Comparison of ENCODE assay signal across 8 cellular contexts in the genomic region with DNA sequence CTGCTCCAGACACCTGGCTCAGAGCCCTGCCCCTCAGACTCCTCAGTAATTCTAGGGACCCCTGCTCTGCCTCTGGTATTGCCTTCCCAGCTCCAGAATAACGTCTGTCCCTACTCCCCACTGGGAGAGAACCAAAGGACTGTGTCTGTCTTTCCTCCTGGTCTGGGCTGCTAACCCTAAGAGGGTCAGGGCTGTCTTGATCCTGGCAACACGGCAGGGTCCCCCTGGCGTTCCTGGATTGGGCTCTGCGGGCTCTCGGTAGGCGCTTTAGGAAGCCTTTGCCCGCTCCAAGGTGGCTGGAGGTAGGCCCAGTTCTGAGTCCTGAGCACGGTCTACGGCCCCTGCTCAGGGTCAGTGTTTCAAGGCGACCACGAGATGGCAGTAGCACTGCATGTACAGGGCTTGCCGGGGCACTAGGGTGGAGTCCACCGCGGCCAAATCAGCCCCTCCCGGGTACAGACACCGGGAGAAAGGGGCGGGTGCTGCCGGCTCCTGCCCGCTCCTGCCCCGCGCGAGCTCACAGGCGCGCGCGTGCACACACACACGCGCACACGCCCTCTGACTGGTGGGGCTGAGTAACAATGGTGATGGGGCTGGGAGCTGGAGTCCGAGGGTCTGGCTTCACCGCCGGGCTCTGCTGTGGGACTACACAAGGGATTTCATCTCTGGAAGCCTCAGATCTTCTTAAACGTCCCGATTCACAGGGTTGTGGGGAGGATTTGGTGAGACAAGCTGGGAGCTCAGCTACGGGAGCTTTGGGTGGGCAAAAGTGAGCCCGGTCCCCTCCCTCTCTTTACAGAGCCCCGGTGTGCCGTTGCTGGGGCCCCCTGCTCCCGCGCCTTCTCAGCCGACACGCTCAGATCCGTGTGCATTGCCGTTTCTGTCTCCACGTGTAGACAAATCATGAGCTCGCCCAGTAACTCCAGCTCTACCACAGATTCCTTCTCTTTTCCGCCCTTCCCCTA. TPM values are rescaled to one million over a fixed set of nuclear protein-coding genes. Genes with fewer than 3 reads are reported as not detected.
DNase-seq lines count a peak whose midpoint lies in the region; ATAC-seq and TF ChIP-seq lines count a peak whose summit lies in the region.

No MANE protein-coding gene starts in this region.

- peak in 1 of 2 donors; percentile 35 for TF ChIP-seq POLR2A in Peyer's patch (IDR thresholded peaks at IDR 0.05)

- peak; percentile 85 to 98 (median 93) for TF ChIP-seq CTCF in Peyer's patch (IDR thresholded peaks at IDR 0.05)
- TF ChIP-seq CTCF in fibroblast of lung (conservative IDR thresholded peaks at IDR 0.05 in 1 of 2, IDR thresholded peaks at IDR 0.05 in 1 of 2; ENCODE audit: low read depth in 1 of 2, low read length in 2 of 2): peak; percentile 53 to 74

- H3K4me3 ChIP-seq in Karpas-422 (ENCODE audit: low read length): peak overlapping the region; percentile 68
- peak overlapping the region; percentile 41 to 56 (median 54) for H3K4me3 ChIP-seq in Peyer's patch
- peak overlapping the region; percentile 68 to 79 (median 72) for H3K4me3 ChIP-seq in fibroblast of lung (replicated peaks in 1 of 4; ENCODE audit: control extremely low read depth in 1 of 4, insufficient read depth in 1 of 4, low read depth in 3 of 4, low read length in 4 of 4)
- H3K4me3 ChIP-seq in naive thymus-derived CD4-positive, alpha-beta T cell (ENCODE audit: low read length): peak overlapping the region; percentile 71

- CTCF ChIA-PET in naive thymus-derived CD4-positive, alpha-beta T cell (lab: Charles Lee): interaction anchor here (0.5 to 2.4 kb wide), 13 partner anchors 10 to 827 kb away, joined by 3 to 9 read pairs (median 4); no protein-coding TSS in a partner anchor

- H3K4me2 ChIP-seq in Karpas-422 (ENCODE audit: low read depth, low read length, poor library complexity, severe bottlenecking) (peak overlapping the region; percentile 84), fibroblast of lung (ENCODE audit: extremely low read depth, insufficient read depth, low read length) (peak overlapping the region; percentile 100)

- ATAC-seq in GM21737 (IDR thresholded peaks at IDR 0.05; ENCODE audit: unreplicated experiment): peak; percentile 76
- peak; percentile 88 for ATAC-seq in naive thymus-derived CD4-positive, alpha-beta T cell
- peak; percentile 90 for ATAC-seq in stimulated activated effector memory CD8-positive, alpha-beta T cell treated with anti-CD3 and anti-CD28 coated beads, Interleukin-12 subunit alpha, Interleukin-12 subunit beta, amount 100 ng/mL, for 72 hours

- H3K4me3 Mint-ChIP-seq in activated T-helper 1 cell treated with anti-CD3 and anti-CD28 coated beads, Interleukin-12 subunit alpha, Interleukin-12 subunit beta, Interleukin-2, Interleukin-4 antibody, amounts not matched to agents 30 ng/mL and 10 ng/mL and 1 ng/mL, durations not matched to agents 14 hours and 24 hours and 36 hours: peak overlapping the region; percentile 79
- peak overlapping the region; percentile 39 to 88 (median 82) for H3K4me3 Mint-ChIP-seq in naive thymus-derived CD4-positive, alpha-beta T cell
- H3K4me3 Mint-ChIP-seq in stimulated activated effector memory CD8-positive, alpha-beta T cell treated with anti-CD3 and anti-CD28 coated beads, Interleukin-12 subunit alpha, Interleukin-12 subunit beta, amount 100 ng/mL, for 72 hours: peak overlapping the region; percentile 82

- H3K27me3 Mint-ChIP-seq in activated T-helper 1 cell treated with anti-CD3 and anti-CD28 coated beads, Interleukin-12 subunit alpha, Interleukin-12 subunit beta, Interleukin-2, Interleukin-4 antibody, amounts not matched to agents 30 ng/mL and 10 ng/mL and 1 ng/mL, durations not matched to agents 14 hours and 24 hours and 36 hours (ENCODE audit: insufficient read depth): peaks cover 5% of the 10 kb centered on the region
- peaks cover 4 to 8% (median 5%) of the 10 kb centered on the region in 5 donors for H3K27me3 Mint-ChIP-seq in naive thymus-derived CD4-positive, alpha-beta T cell

- H3K27ac ChIP-seq in Karpas-422 (ENCODE audit: low read length) (no peak overlapping the region), Peyer's patch (peak overlapping the region; percentile 56 to 88 (median 72)), fibroblast of lung (ENCODE audit: insufficient read depth, low read length) (peak overlapping the region; percentile 78)
- no peak overlapping the region for H3K27ac ChIP-seq in naive thymus-derived CD4-positive, alpha-beta T cell (ENCODE audit: low read depth, low read length)

- H3K27ac Mint-ChIP-seq in activated T-helper 1 cell treated with anti-CD3 and anti-CD28 coated beads, Interleukin-12 subunit alpha, Interleukin-12 subunit beta, Interleukin-2, Interleukin-4 antibody, amounts not matched to agents 30 ng/mL and 10 ng/mL and 1 ng/mL, durations not matched to agents 14 hours and 24 hours and 36 hours: peak overlapping the region; percentile 48
- peak overlapping the region in 6 of 9 donors; percentile 12 to 78 (median 37) for H3K27ac Mint-ChIP-seq in naive thymus-derived CD4-positive, alpha-beta T cell
- peak overlapping the region; percentile 89 for H3K27ac Mint-ChIP-seq in stimulated activated effector memory CD8-positive, alpha-beta T cell treated with anti-CD3 and anti-CD28 coated beads, Interleukin-12 subunit alpha, Interleukin-12 subunit beta, amount 100 ng/mL, for 72 hours

- POLR2A ChIA-PET in naive thymus-derived CD4-positive, alpha-beta T cell (lab: Charles Lee): interaction anchor here (1.0 kb wide), 1 partner anchor 51 kb away, joined by 3 read pairs; the partner anchor contains the start of gene TOM1

- no peaks in the 10 kb centered on the region for H3K9me3 ChIP-seq in Karpas-422 (ENCODE audit: low read length)
- H3K9me3 ChIP-seq in Peyer's patch: no peaks in the 10 kb centered on the region
- H3K9me3 ChIP-seq in fibroblast of lung (ENCODE audit: control insufficient read depth, insufficient read depth, low read depth, low read length): no peaks in the 10 kb centered on the region
- no peaks in the 10 kb centered on the region for H3K9me3 ChIP-seq in naive thymus-derived CD4-positive, alpha-beta T cell (ENCODE audit: control insufficient read depth in 2 of 3, low read length in 3 of 3)

- no peaks in the 10 kb centered on the region for H3K9me2 ChIP-seq in Karpas-422 (replicated peaks; ENCODE audit: insufficient read depth, low read length)

- no peaks in the 10 kb centered on the region for H3K36me3 ChIP-seq in Karpas-422 (ENCODE audit: insufficient read depth, low read length)
- peaks cover 0 to 14% (median 0%) of the 10 kb centered on the region in 3 donors for H3K36me3 ChIP-seq in Peyer's patch
- no peaks in the 10 kb centered on the region for H3K36me3 ChIP-seq in fibroblast of lung (ENCODE audit: control insufficient read depth, insufficient read depth, low read length)
- H3K36me3 ChIP-seq in naive thymus-derived CD4-positive, alpha-beta T cell (ENCODE audit: control insufficient read depth in 2 of 3, insufficient read depth in 3 of 3, low read length in 3 of 3): peaks cover 0 to 19% (median 0%) of the 10 kb centered on the region in 3 experiments

- intact Hi-C loops in activated T-helper 1 cell treated with anti-CD3 and anti-CD28 coated beads, Interleukin-12 subunit alpha, Interleukin-12 subunit beta, Interleukin-2, Interleukin-4 antibody, amounts not matched to agents 30 ng/mL and 10 ng/mL and 1 ng/mL, durations not matched to agents 14 hours and 24 hours and 36 hours (cut with micrococcal nuclease): loop anchor here (1.0 to 5.0 kb wide), 7 partner anchors 30 to 773 kb away; partner anchors contain the start of genes HMOX1 and MCM5
- intact Hi-C loops in naive thymus-derived CD4-positive, alpha-beta T cell (cut with micrococcal nuclease): loop anchor here (1.0 to 10.0 kb wide), 10 partner anchors 46 to 829 kb away; partner anchors contain the start of gene MCM5 (in 1 of the 2)

- no peaks in the 10 kb centered on the region for H4K20me1 ChIP-seq in Karpas-422 (ENCODE audit: insufficient read depth, low read depth, low read length)
- no peaks in the 10 kb centered on the region for H4K20me1 ChIP-seq in fibroblast of lung (ENCODE audit: control insufficient read depth, extremely low read depth, insufficient read depth, low read length)

- H3K9ac ChIP-seq in Karpas-422 (ENCODE audit: low read length): peak overlapping the region; percentile 68
- peak overlapping the region; percentile 77 for H3K9ac ChIP-seq in fibroblast of lung (ENCODE audit: insufficient read depth, low read length)

- peak; percentile 85 for DNase-seq in DMS53 (lab: John Stamatoyannopoulos, UW)
- peak; percentile 94 for DNase-seq in Karpas-422
- DNase-seq in Peyer's patch: peak; percentile 88 to 95 (median 94)
- peak; percentile 81 for DNase-seq in activated T-helper 1 cell treated with anti-CD3 and anti-CD28 coated beads, Interleukin-12 subunit alpha, Interleukin-12 subunit beta, Interleukin-2, Interleukin-4 antibody, amounts not matched to agents 30 ng/mL and 10 ng/mL and 1 ng/mL, durations not matched to agents 14 hours and 24 hours and 36 hours (ENCODE audit: low spot score)
- peak; percentile 89 to 91 for DNase-seq in fibroblast of lung (ENCODE audit: low read depth in 2 of 2)
- peak; percentile 52 to 85 (median 75) for DNase-seq in naive thymus-derived CD4-positive, alpha-beta T cell
- DNase-seq in stimulated activated effector memory CD8-positive, alpha-beta T cell treated with anti-CD3 and anti-CD28 coated beads, Interleukin-12 subunit alpha, Interleukin-12 subunit beta, amount 100 ng/mL, for 72 hours (ENCODE audit: low spot score in 2 of 2): peak; percentile 85 to 91

- no peaks in the 10 kb centered on the region for H3K79me2 ChIP-seq in Karpas-422 (ENCODE audit: low read length)
- no peaks in the 10 kb centered on the region for H3K79me2 ChIP-seq in fibroblast of lung (ENCODE audit: control insufficient read depth, insufficient read depth, low read length)

- H2AFZ ChIP-seq in Karpas-422 (ENCODE audit: low read length) (peak overlapping the region; percentile 85; the same call in 1 of the 2 replicates), fibroblast of lung (ENCODE audit: low read length) (peak overlapping the region; percentile 55)

- H3K9me3 Mint-ChIP-seq in activated T-helper 1 cell treated with anti-CD3 and anti-CD28 coated beads, Interleukin-12 subunit alpha, Interleukin-12 subunit beta, Interleukin-2, Interleukin-4 antibody, amounts not matched to agents 30 ng/mL and 10 ng/mL and 1 ng/mL, durations not matched to agents 14 hours and 24 hours and 36 hours: no peaks in the 10 kb centered on the region
- H3K9me3 Mint-ChIP-seq in naive thymus-derived CD4-positive, alpha-beta T cell: no peaks in the 10 kb centered on the region
- no peaks in the 10 kb centered on the region for H3K9me3 Mint-ChIP-seq in stimulated activated effector memory CD8-positive, alpha-beta T cell treated with anti-CD3 and anti-CD28 coated beads, Interleukin-12 subunit alpha, Interleukin-12 subunit beta, amount 100 ng/mL, for 72 hours

- H3K4me1 ChIP-seq in Karpas-422 (ENCODE audit: low read length) (peaks cover 31% of the 10 kb centered on the region), Peyer's patch (peaks cover 0 to 35% (median 8%) of the 10 kb centered on the region in 4 donors), fibroblast of lung (ENCODE audit: control insufficient read depth, extremely low read depth, insufficient read depth, low read length) (peaks cover 6% of the 10 kb centered on the region)
- H3K4me1 ChIP-seq in naive thymus-derived CD4-positive, alpha-beta T cell (ENCODE audit: control insufficient read depth in 2 of 2, insufficient read depth in 2 of 2, low read length in 2 of 2): peaks cover 11 to 16% of the 10 kb centered on the region in 2 donors

- no peaks in the 10 kb centered on the region for H3K27me3 ChIP-seq in Karpas-422 (ENCODE audit: low read length)
- H3K27me3 ChIP-seq in Peyer's patch: no peaks in the 10 kb centered on the region
- no peaks in the 10 kb centered on the region for H3K27me3 ChIP-seq in fibroblast of lung (ENCODE audit: control insufficient read depth, insufficient read depth, low read length)
- H3K27me3 ChIP-seq in naive thymus-derived CD4-positive, alpha-beta T cell (ENCODE audit: control insufficient read depth in 2 of 2, insufficient read depth in 2 of 2, low read length in 2 of 2): no peaks in the 10 kb centered on the region

- H3K36me3 Mint-ChIP-seq in activated T-helper 1 cell treated with anti-CD3 and anti-CD28 coated beads, Interleukin-12 subunit alpha, Interleukin-12 subunit beta, Interleukin-2, Interleukin-4 antibody, amounts not matched to agents 30 ng/mL and 10 ng/mL and 1 ng/mL, durations not matched to agents 14 hours and 24 hours and 36 hours (ENCODE audit: low read depth): peaks cover under 1% of the 10 kb centered on the region
- H3K36me3 Mint-ChIP-seq in naive thymus-derived CD4-positive, alpha-beta T cell: peaks cover 0 to 5% (median 1%) of the 10 kb centered on the region in 5 donors
- H3K36me3 Mint-ChIP-seq in stimulated activated effector memory CD8-positive, alpha-beta T cell treated with anti-CD3 and anti-CD28 coated beads, Interleukin-12 subunit alpha, Interleukin-12 subunit beta, amount 100 ng/mL, for 72 hours: peaks cover 8% of the 10 kb centered on the region

- peaks cover 27% of the 10 kb centered on the region for H3K4me1 Mint-ChIP-seq in activated T-helper 1 cell treated with anti-CD3 and anti-CD28 coated beads, Interleukin-12 subunit alpha, Interleukin-12 subunit beta, Interleukin-2, Interleukin-4 antibody, amounts not matched to agents 30 ng/mL and 10 ng/mL and 1 ng/mL, durations not matched to agents 14 hours and 24 hours and 36 hours (ENCODE audit: low read depth)
- peaks cover 8 to 29% (median 26%) of the 10 kb centered on the region in 7 donors for H3K4me1 Mint-ChIP-seq in naive thymus-derived CD4-positive, alpha-beta T cell
- H3K4me1 Mint-ChIP-seq in stimulated activated effector memory CD8-positive, alpha-beta T cell treated with anti-CD3 and anti-CD28 coated beads, Interleukin-12 subunit alpha, Interleukin-12 subunit beta, amount 100 ng/mL, for 72 hours: peaks cover 36% of the 10 kb centered on the region

RNA-seq across cellular contexts. Expression of gene HMOX1, which starts 30.1 kb away (rescaled TPM):
- total RNA-seq in Karpas-422 (2014; rRNA removed; shearing (Covaris generic); ENCODE audit: low replicate concordance): 1.3 and 1.8 TPM in 2 replicates
- total RNA-seq in Peyer's patch (10 to 100 TPM; 27.2 to 64.5 (median 46.7) TPM), fibroblast of lung (137 and 243 TPM in 2 replicates)
- 1.6 and 2.0 TPM in 2 replicates for total RNA-seq in activated T-helper 1 cell treated with anti-CD3 and anti-CD28 coated beads, Interleukin-12 subunit alpha, Interleukin-12 subunit beta, Interleukin-2, Interleukin-4 antibody, amounts not matched to agents 30 ng/mL and 10 ng/mL and 1 ng/mL, durations not matched to agents 14 hours and 24 hours and 36 hours
- 58.9 and 116 TPM in 2 replicates for polyA plus RNA-seq in fibroblast of lung
- 68.7 and 141 TPM in 2 replicates for polyA plus RNA-seq in fibroblast of lung (2012)
- polyA minus RNA-seq in fibroblast of lung (ENCODE audit: low replicate concordance): 70.0 and 157 TPM in 2 replicates
- total RNA-seq in naive thymus-derived CD4-positive, alpha-beta T cell: 10 to 100 TPM in 1 of 5 experiments, 1 to 10 TPM in 3, under 1 TPM in 1; 0.92 to 54.0 (median 6.6) TPM
- polyA plus RNA-seq in naive thymus-derived CD4-positive, alpha-beta T cell: under 1 TPM; 0.14 to 0.19 TPM

RNA-seq across cellular contexts. Expression of gene MCM5, which starts 49.1 kb away (rescaled TPM):
- total RNA-seq in Karpas-422 (2014; rRNA removed; shearing (Covaris generic); ENCODE audit: low replicate concordance): 83.7 and 97.4 TPM in 2 replicates
- total RNA-seq in Peyer's patch: 100 to 1,000 TPM in 1 of 4 donors, 10 to 100 TPM in 3; 16.5 to 102 (median 21.5) TPM
- 297 and 307 TPM in 2 replicates for total RNA-seq in activated T-helper 1 cell treated with anti-CD3 and anti-CD28 coated beads, Interleukin-12 subunit alpha, Interleukin-12 subunit beta, Interleukin-2, Interleukin-4 antibody, amounts not matched to agents 30 ng/mL and 10 ng/mL and 1 ng/mL, durations not matched to agents 14 hours and 24 hours and 36 hours
- 7.2 and 13.4 TPM in 2 replicates for total RNA-seq in fibroblast of lung
- polyA plus RNA-seq in fibroblast of lung: 21.7 and 73.4 TPM in 2 replicates
- polyA plus RNA-seq in fibroblast of lung (2012): 29.6 and 103 TPM in 2 replicates
- polyA minus RNA-seq in fibroblast of lung (ENCODE audit: low replicate concordance): 41.2 and 95.1 TPM in 2 replicates
- total RNA-seq in naive thymus-derived CD4-positive, alpha-beta T cell: 100 to 1,000 TPM in 1 of 5 experiments, 10 to 100 TPM in 4; 34.7 to 208 (median 50.7) TPM
- 10 to 100 TPM; 19.7 to 26.4 TPM for polyA plus RNA-seq in naive thymus-derived CD4-positive, alpha-beta T cell

RNA-seq across cellular contexts. Expression of gene TOM1, which starts 51.1 kb away (rescaled TPM):
- 8.3 and 21.7 TPM in 2 replicates for total RNA-seq in Karpas-422 (2014; rRNA removed; shearing (Covaris generic); ENCODE audit: low replicate concordance)
- total RNA-seq in Peyer's patch: 100 to 1,000 TPM in 3 of 4 donors, 10 to 100 TPM in 1; 96.6 to 175 (median 129) TPM
- total RNA-seq in activated T-helper 1 cell treated with anti-CD3 and anti-CD28 coated beads, Interleukin-12 subunit alpha, Interleukin-12 subunit beta, Interleukin-2, Interleukin-4 antibody, amounts not matched to agents 30 ng/mL and 10 ng/mL and 1 ng/mL, durations not matched to agents 14 hours and 24 hours and 36 hours: 16.8 and 19.0 TPM in 2 replicates
- total RNA-seq in fibroblast of lung: 28.0 and 30.9 TPM in 2 replicates
- 51.6 and 68.5 TPM in 2 replicates for polyA plus RNA-seq in fibroblast of lung
- polyA plus RNA-seq in fibroblast of lung (2012): 37.3 and 42.3 TPM in 2 replicates
- polyA minus RNA-seq in fibroblast of lung (ENCODE audit: low replicate concordance): 208 and 232 TPM in 2 replicates
- 100 to 1,000 TPM in 2 of 5 experiments, 10 to 100 TPM in 3; 36.5 to 225 (median 62.1) TPM for total RNA-seq in naive thymus-derived CD4-positive, alpha-beta T cell
- 10 to 100 TPM; 32.3 to 45.6 TPM for polyA plus RNA-seq in naive thymus-derived CD4-positive, alpha-beta T cell

Comparison
In these comparisons a context has a peak if more than half of its experiments do, and no peak if none do; other contexts are left out.
1. H3K27ac ChIP-seq: peak in Peyer's patch (4 of 4) and fibroblast of lung (single experiment); none in Karpas-422 (single experiment) and naive thymus-derived CD4-positive, alpha-beta T cell (single experiment).
2. H3K27ac Mint-ChIP-seq: peak in every context shown above with its lines; median percentile 89 in stimulated activated effector memory CD8-positive, alpha-beta T cell treated with anti-CD3 and anti-CD28 coated beads, Interleukin-12 subunit alpha, Interleukin-12 subunit beta, amount 100 ng/mL, for 72 hours; 48 in activated T-helper 1 cell treated with anti-CD3 and anti-CD28 coated beads, Interleukin-12 subunit alpha, Interleukin-12 subunit beta, Interleukin-2, Interleukin-4 antibody, amounts not matched to agents 30 ng/mL and 10 ng/mL and 1 ng/mL, durations not matched to agents 14 hours and 24 hours and 36 hours; 37 in naive thymus-derived CD4-positive, alpha-beta T cell.
3. Peak in every context shown above with its lines, with median percentiles within 50 percentile points of each other: DNase-seq, ATAC-seq, H3K4me3 ChIP-seq and H3K4me3 Mint-ChIP-seq.